In the genomic region with DNA sequence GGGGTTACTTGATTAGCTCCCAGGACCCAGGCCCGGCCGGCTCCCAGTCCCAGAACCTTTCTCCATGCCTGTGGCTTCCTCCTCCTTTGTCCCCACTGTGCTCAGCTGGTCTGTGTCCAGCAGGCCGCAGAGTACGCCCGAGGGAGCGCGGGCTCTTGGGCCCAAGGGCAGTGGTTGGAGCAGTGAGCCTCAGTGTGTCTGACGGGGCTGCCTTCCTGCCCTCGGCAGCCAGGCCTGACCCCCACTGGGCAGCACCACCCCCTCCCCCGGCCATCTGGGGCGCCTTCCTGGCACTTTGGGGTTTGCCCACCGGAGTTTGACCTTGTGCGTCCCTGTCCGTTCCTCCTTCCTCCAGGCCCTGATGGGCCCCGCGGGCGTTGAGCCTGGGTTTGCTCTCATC, we compare ENCODE assay signal across 2 cellular contexts.
TF ChIP-seq lines count a peak whose summit lies in the region.

No MANE protein-coding gene starts in this region.

TF ChIP-seq in HepG2, 621 proteins besides CTCF, POLR2A, EP300 and RAD21:
- TF ChIP-seq, protein P1, sequence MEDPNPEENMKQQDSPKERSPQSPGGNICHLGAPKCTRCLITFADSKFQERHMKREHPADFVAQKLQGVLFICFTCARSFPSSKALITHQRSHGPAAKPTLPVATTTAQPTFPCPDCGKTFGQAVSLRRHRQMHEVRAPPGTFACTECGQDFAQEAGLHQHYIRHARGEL (CRISPR knock-in tag; IDR thresholded peaks at IDR 0.05): no peak
- TF ChIP-seq AGO2 (optimal IDR thresholded peaks at IDR 0.05; ENCODE audit: low read depth, low read length): peak; percentile 56

TF ChIP-seq in H1, 55 proteins besides CTCF, POLR2A, EP300 and RAD21:
- TF ChIP-seq KDM5A (IDR thresholded peaks at IDR 0.05; ENCODE audit: low read length) (no peak), KDM4A (IDR thresholded peaks at IDR 0.05; ENCODE audit: low read depth, low read length, severe bottlenecking) (no peak), EGR1 (IDR thresholded peaks at IDR 0.05; ENCODE audit: borderline replicate concordance, low read depth, low read length) (no peak), ZNF274 (IDR thresholded peaks at IDR 0.05; ENCODE audit: borderline replicate concordance, extremely low read depth, low read length) (no peak), GTF2F1 (IDR thresholded peaks at IDR 0.05; ENCODE audit: borderline replicate concordance, low read depth, low read length) (no peak), HDAC6 (IDR thresholded peaks at IDR 0.05; ENCODE audit: low read depth, low read length) (no peak), SAP30 (IDR thresholded peaks at IDR 0.05; ENCODE audit: insufficient read depth, insufficient replicate concordance, low read length) (no peak), ATF2 (IDR thresholded peaks at IDR 0.05; ENCODE audit: low read length) (no peak), SIRT6 (IDR thresholded peaks at IDR 0.05; ENCODE audit: low read length) (no peak), FOSL1 (IDR thresholded peaks at IDR 0.05; ENCODE audit: insufficient read depth, low read depth, low read length) (no peak), TAF1 (IDR thresholded peaks at IDR 0.05; ENCODE audit: low read depth, low read length) (no peak), SIN3A (conservative IDR thresholded peaks at IDR 0.05 in 1 of 2, IDR thresholded peaks at IDR 0.05 in 1 of 2; ENCODE audit: low read depth in 1 of 2, low read length in 2 of 2) (no peak), NRF1 (IDR thresholded peaks at IDR 0.05; ENCODE audit: low read depth, low read length) (no peak), SUZ12 (IDR thresholded peaks at IDR 0.05; ENCODE audit: low read length) (no peak), RXRA (IDR thresholded peaks at IDR 0.05; ENCODE audit: insufficient read depth, low read depth, low read length) (no peak), RBBP5 (IDR thresholded peaks at IDR 0.05; ENCODE audit: borderline replicate concordance, low read depth, low read length) (no peak), BACH1 (IDR thresholded peaks at IDR 0.05; ENCODE audit: low read length) (no peak), CBX8 (IDR thresholded peaks at IDR 0.05; ENCODE audit: borderline replicate concordance, low read depth, low read length) (no peak), CHD2 (IDR thresholded peaks at IDR 0.05; ENCODE audit: low read length) (no peak)
TF ChIP-seq in H1: peak in this region for 0.
